ENCODE assay signal across 14 cellular contexts in the genomic region with DNA sequence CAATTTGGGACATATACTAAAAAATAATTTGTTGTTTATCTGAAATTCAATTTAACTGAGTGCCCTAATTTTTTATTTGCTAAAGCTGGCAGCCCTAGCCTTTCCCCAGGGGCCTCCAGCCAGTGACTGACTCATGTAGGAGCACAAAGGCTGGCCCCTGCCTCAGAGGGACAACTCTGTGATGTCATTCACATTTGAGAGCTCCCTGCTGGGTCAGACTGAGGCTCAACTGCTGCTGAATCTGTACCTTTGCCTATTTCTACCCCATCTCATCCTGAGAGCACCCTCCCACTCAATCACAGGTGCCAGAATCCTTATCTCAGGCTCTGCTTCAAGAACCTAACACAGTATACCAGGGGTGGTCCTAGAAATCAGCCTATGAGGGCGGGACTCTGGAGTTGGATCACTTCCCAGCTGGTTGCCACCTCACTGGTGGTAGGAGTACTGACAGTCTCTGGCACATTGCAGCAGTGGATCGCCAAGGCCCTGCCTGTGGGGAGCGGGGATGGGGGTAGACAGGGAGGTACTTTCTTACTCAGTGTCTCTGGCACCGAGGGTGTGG. TPM values are rescaled to one million over a fixed set of nuclear protein-coding genes. Genes with fewer than 3 reads are reported as not detected.
A peak's percentile ranks its signal among the peaks of the same experiment; 100 is the strongest.
DNase-seq lines count a peak whose midpoint lies in the region; ATAC-seq and TF ChIP-seq lines count a peak whose summit lies in the region.
"Had no signal": no experiment of that assay in that cellular context is flagged by ENCODE, and none has a peak within 500 bp of the region (broad histone marks: within the 10 kb centered on the region; RNA-seq: fewer than 3 reads in every experiment).

No MANE protein-coding gene starts in this region.

- H3K4me1 ChIP-seq in breast epithelium: no peaks in the 10 kb centered on the region
- H3K4me1 ChIP-seq: esophagus muscularis mucosa had no signal

- in situ Hi-C loops in brain microvascular endothelial cell (cut with HindIII; ENCODE audit: low pct_ligation_motif_present, low sequenced_read_pairs): no loop called here

- H3K36me3 ChIP-seq in brain microvascular endothelial cell (replicated peaks) (no peaks in the 10 kb centered on the region), breast epithelium (no peaks in the 10 kb centered on the region)
- H3K36me3 ChIP-seq: esophagus muscularis mucosa had no signal

- H3K27me3 ChIP-seq in brain microvascular endothelial cell (replicated peaks): no peaks in the 10 kb centered on the region
- no peaks in the 10 kb centered on the region for H3K27me3 ChIP-seq in breast epithelium

- TF ChIP-seq CTCF in NB4 (IDR thresholded peaks at IDR 0.05; ENCODE audit: low read depth, low read length) (no peak), brain microvascular endothelial cell (IDR thresholded peaks at IDR 0.05; ENCODE audit: low read depth, low read length, missing control alignments) (no peak), breast epithelium (IDR thresholded peaks at IDR 0.05) (no peak)

- no peak overlapping the region for H3K27ac Mint-ChIP-seq in activated naive CD4-positive, alpha-beta T cell treated with anti-CD3 and anti-CD28 coated beads for 36 hours
- H3K27ac Mint-ChIP-seq: activated naive CD4-positive, alpha-beta T cell treated with anti-CD3 and anti-CD28 coated beads, Interleukin-2, amount 50 U/mL, for 72 hours had no signal

- H3K27ac ChIP-seq in brain microvascular endothelial cell (no peak overlapping the region), breast epithelium (no peak overlapping the region)
- H3K27ac ChIP-seq: esophagus muscularis mucosa had no signal

- CTCF ChIA-PET in activated naive CD4-positive, alpha-beta T cell treated with anti-CD3 and anti-CD28 coated beads for 36 hours (lab: Charles Lee): no interaction called here

- H3K4me1 Mint-ChIP-seq in activated naive CD4-positive, alpha-beta T cell treated with anti-CD3 and anti-CD28 coated beads for 36 hours (ENCODE audit: low read depth): no peaks in the 10 kb centered on the region

- H3K9me3 Mint-ChIP-seq in activated naive CD4-positive, alpha-beta T cell treated with anti-CD3 and anti-CD28 coated beads for 36 hours: peaks cover 2% of the 10 kb centered on the region

- peaks cover 2% of the 10 kb centered on the region for H3K27me3 Mint-ChIP-seq in activated naive CD4-positive, alpha-beta T cell treated with anti-CD3 and anti-CD28 coated beads for 36 hours (ENCODE audit: low read depth)

- H3K4me3 ChIP-seq in NB4 (ENCODE audit: low read depth, low read length) (no peak overlapping the region), brain microvascular endothelial cell (ENCODE audit: low read depth, low read length) (no peak overlapping the region), breast epithelium (no peak overlapping the region)
- H3K4me3 ChIP-seq: esophagus muscularis mucosa had no signal

- intact Hi-C loops in activated naive CD4-positive, alpha-beta T cell treated with anti-CD3 and anti-CD28 coated beads for 36 hours (cut with micrococcal nuclease): no loop called here
- intact Hi-C loops in breast epithelium (cut with DNase I; ENCODE audit: low total_unique reads): no loop called here

- H3K36me3 Mint-ChIP-seq in activated naive CD4-positive, alpha-beta T cell treated with anti-CD3 and anti-CD28 coated beads for 36 hours (ENCODE audit: low read depth): no peaks in the 10 kb centered on the region
- H3K36me3 Mint-ChIP-seq: activated naive CD4-positive, alpha-beta T cell treated with anti-CD3 and anti-CD28 coated beads, Interleukin-2, amount 50 U/mL, for 72 hours had no signal

- H3K4me3 Mint-ChIP-seq in activated naive CD4-positive, alpha-beta T cell treated with anti-CD3 and anti-CD28 coated beads for 36 hours: no peak overlapping the region

- H3K9me3 ChIP-seq in breast epithelium: peaks cover 0 to 7% of the 10 kb centered on the region in 2 donors

- DNase-seq in Daoy (ENCODE audit: low read depth): peak; percentile 88
- DNase-seq in NB4 (ENCODE audit: low read depth): peak; percentile 46
- peak; percentile 28 for DNase-seq in brain microvascular endothelial cell
- DNase-seq in mesenteric fat pad (ENCODE audit: low spot score): peak; percentile 68
- no peak for DNase-seq in activated naive CD4-positive, alpha-beta T cell treated with anti-CD3 and anti-CD28 coated beads for 36 hours
- no peak for DNase-seq in breast epithelium (ENCODE audit: low spot score in 2 of 2)
- DNase-seq: MV-4-11, SHP77 had no signal

- ATAC-seq in GM19467 (IDR thresholded peaks at IDR 0.05; ENCODE audit: unreplicated experiment) (no peak), GM18519 (IDR thresholded peaks at IDR 0.05; ENCODE audit: low FRiP score, unreplicated experiment) (no peak)
- ATAC-seq: activated CD4-positive, CD25-positive, alpha-beta regulatory T cell treated with anti-CD3 and anti-CD28 coated beads, Interleukin-2, amount 50 U/mL, for 24 hours; activated naive CD4-positive, alpha-beta T cell treated with anti-CD3 and anti-CD28 coated beads, Interleukin-2, amount 50 U/mL, for 72 hours had no signal

- TF ChIP-seq POLR2A in NB4 (IDR thresholded peaks at IDR 0.05; ENCODE audit: extremely low read depth, insufficient read length) (no peak), breast epithelium (IDR thresholded peaks at IDR 0.05) (no peak)

RNA-seq across cellular contexts. Expression of gene GCK, which starts 11.6 kb away (rescaled TPM):
- total RNA-seq in Daoy (2014; rRNA removed; shearing (Covaris generic)): 0.46 TPM in 1 of 2 replicates, not detected in the other
- total RNA-seq in mesenteric fat pad: 0.48 TPM
- 1 to 10 TPM; 2.1 to 3.3 TPM for total RNA-seq in activated naive CD4-positive, alpha-beta T cell treated with anti-CD3 and anti-CD28 coated beads for 36 hours
- total RNA-seq in breast epithelium: 1 to 10 TPM in 1 of 3 donors, under 1 TPM in 1, not detected in 1; 0.48 to 1.6 TPM

RNA-seq across cellular contexts. Expression of gene YKT6, which starts 23.1 kb away (rescaled TPM):
- total RNA-seq in Daoy (2014; rRNA removed; shearing (Covaris generic)): 224 and 232 TPM in 2 replicates
- total RNA-seq in mesenteric fat pad (77.4 TPM), breast epithelium (10 to 100 TPM; 40.2 to 57.0 (median 49.4) TPM)
- 10 to 100 TPM; 53.5 to 57.3 TPM for total RNA-seq in activated naive CD4-positive, alpha-beta T cell treated with anti-CD3 and anti-CD28 coated beads for 36 hours

RNA-seq across cellular contexts. Expression of gene MYL7, which starts 36.5 kb away (rescaled TPM):
- not detected in 2 replicates for total RNA-seq in Daoy (2014; rRNA removed; shearing (Covaris generic))
- not detected for total RNA-seq in mesenteric fat pad
- not detected for total RNA-seq in activated naive CD4-positive, alpha-beta T cell treated with anti-CD3 and anti-CD28 coated beads for 36 hours
- total RNA-seq in breast epithelium: under 1 TPM in 1 of 3 donors, not detected in 2; 0.73 TPM
- total RNA-seq: activated naive CD4-positive, alpha-beta T cell treated with anti-CD3 and anti-CD28 coated beads, Interleukin-2, amount 50 U/mL, for 72 hours; esophagus muscularis mucosa; liver had no signal

RNA-seq across cellular contexts. Expression of gene POLD2, which starts 54.3 kb away (rescaled TPM):
- total RNA-seq in Daoy (2014; rRNA removed; shearing (Covaris generic)): 177 and 204 TPM in 2 replicates
- total RNA-seq in mesenteric fat pad (60.2 TPM), breast epithelium (10 to 100 TPM; 38.9 to 49.8 (median 39.7) TPM)
- total RNA-seq in activated naive CD4-positive, alpha-beta T cell treated with anti-CD3 and anti-CD28 coated beads for 36 hours: 100 to 1,000 TPM; 261 to 270 TPM

Comparison
In these comparisons a context has a peak if more than half of its experiments do, and no peak if none do; other contexts are left out.
1. DNase-seq: peak in Daoy (single experiment), NB4 (single experiment), brain microvascular endothelial cell (single experiment) and mesenteric fat pad (single experiment); none in activated naive CD4-positive, alpha-beta T cell treated with anti-CD3 and anti-CD28 coated beads for 36 hours (single experiment) and breast epithelium (0 of 2).